ENCODE assay signal across 16 cellular contexts in the genomic region with DNA sequence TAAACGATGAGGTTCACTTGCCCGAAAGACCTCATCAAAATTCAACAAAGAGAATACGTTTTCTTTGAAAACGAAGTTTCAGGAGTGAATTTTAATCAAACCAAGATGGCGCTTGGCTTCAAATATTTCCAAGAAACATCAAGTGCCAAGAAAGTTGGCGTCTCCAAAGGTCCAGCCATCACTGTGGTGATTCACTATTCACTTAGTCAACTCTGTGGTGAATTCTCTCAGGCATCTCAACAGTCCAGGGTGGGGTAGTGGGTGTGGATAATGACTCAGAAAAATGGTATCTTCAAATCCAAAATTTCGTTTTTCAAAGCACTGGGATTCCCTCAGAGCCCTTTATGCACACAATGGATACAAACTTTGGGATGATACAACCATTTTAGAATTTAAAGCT.
DNase-seq lines count a peak whose midpoint lies in the region; ATAC-seq, FAIRE-seq and TF ChIP-seq lines count a peak whose summit lies in the region.
"Had no signal": no experiment of that assay in that cellular context is flagged by ENCODE, and none has a peak within 500 bp of the region (broad histone marks: within the 10 kb centered on the region; RNA-seq: fewer than 3 reads in every experiment).

No MANE protein-coding gene starts in this region.

- H3K36me3 Mint-ChIP-seq in HFFc6 (ENCODE audit: low read depth), result peaks cover 11% of the 10 kb centered on the region; the same call in 1 of the 2 replicates
- H3K36me3 Mint-ChIP-seq: naive B cell had no signal

- peak overlapping the region; percentile 65 for H3K27ac ChIP-seq in ACC112 (ENCODE audit: low read depth, low read length)
- H3K27ac ChIP-seq in small intestine (ENCODE audit: low read depth in 1 of 2, low read length in 1 of 2), result no peak overlapping the region
- H3K27ac ChIP-seq: skin epidermis, tibial nerve had no signal

- TF ChIP-seq CTCF in HFFc6 (IDR thresholded peaks at IDR 0.05) (no peak), foreskin fibroblast (IDR thresholded peaks at IDR 0.05; ENCODE audit: low read depth, low read length) (no peak)

- H3K4me3 ChIP-seq in ACC112 (ENCODE audit: low read depth, low read length), result no peak overlapping the region
- H3K4me3 ChIP-seq in foreskin fibroblast (ENCODE audit: low read depth in 1 of 2, low read length in 2 of 2), result no peak overlapping the region
- H3K4me3 ChIP-seq in small intestine (ENCODE audit: low read depth in 1 of 2, low read length in 2 of 2), result no peak overlapping the region
- H3K4me3 ChIP-seq: skin epidermis, tibial nerve had no signal

- H3K4me1 Mint-ChIP-seq in HFFc6 (ENCODE audit: low read depth), result peaks cover 26% of the 10 kb centered on the region
- H3K4me1 Mint-ChIP-seq: naive B cell had no signal

- H3K4me1 ChIP-seq in ACC112 (ENCODE audit: control insufficient read depth, insufficient read depth, low read length, unreplicated experiment) (peaks cover 11% of the 10 kb centered on the region), small intestine (ENCODE audit: control insufficient read depth in 2 of 2, insufficient read depth in 1 of 2, low read depth in 1 of 2, low read length in 1 of 2) (no peaks in the 10 kb centered on the region)
- H3K4me1 ChIP-seq: tibial nerve had no signal

- peaks cover 11% of the 10 kb centered on the region; the same call in 1 of the 2 replicates for H3K27me3 Mint-ChIP-seq in HFFc6 (ENCODE audit: insufficient read depth)
- H3K27me3 Mint-ChIP-seq: activated naive CD8-positive, alpha-beta T cell; naive B cell had no signal

- no peak overlapping the region for H2AFZ ChIP-seq in ACC112 (ENCODE audit: low read length, unreplicated experiment)

- peak overlapping the region; percentile 53; the same call in 1 of the 2 replicates for H3K27ac Mint-ChIP-seq in HFFc6
- H3K27ac Mint-ChIP-seq: activated naive CD8-positive, alpha-beta T cell; naive B cell; T-helper 2 cell treated with Interferon-gamma antibody and Interleukin-4, amounts not matched to agents 5 μg/mL and 100 μg/mL, for 36 hours had no signal

- no peak overlapping the region for H3K4me3 Mint-ChIP-seq in HFFc6
- H3K4me3 Mint-ChIP-seq: activated naive CD8-positive, alpha-beta T cell; T-helper 2 cell treated with Interferon-gamma antibody and Interleukin-4, amounts not matched to agents 5 μg/mL and 100 μg/mL, for 36 hours had no signal

- DNase-seq in HFFc6 (peak; percentile 84), amniotic stem cell (lab: John Stamatoyannopoulos, UW) (peak; percentile 65), foreskin fibroblast (peak; percentile 76 to 93), NCI-H2081 treated with DMSO at 0.1 percent for 48 hours (lab: John Stamatoyannopoulos, UW) (no peak), small intestine (no peak)
- DNase-seq: AML-193; effector memory CD4-positive, alpha-beta T cell; naive B cell; NCI-H1694 treated with DMSO at 0.1 percent for 48 hours had no signal

- H3K79me2 ChIP-seq in ACC112 (ENCODE audit: control insufficient read depth, insufficient read depth, low read length, unreplicated experiment), result no peaks in the 10 kb centered on the region

- no peaks in the 10 kb centered on the region for H3K9me3 ChIP-seq in small intestine (ENCODE audit: control insufficient read depth, low read depth)
- H3K9me3 ChIP-seq: tibial nerve had no signal

- no peak for ATAC-seq in HG03460 (IDR thresholded peaks at IDR 0.05; ENCODE audit: unreplicated experiment)
- ATAC-seq in GM21529 (IDR thresholded peaks at IDR 0.05; ENCODE audit: unreplicated experiment), result no peak

- H3K36me3 ChIP-seq in ACC112 (ENCODE audit: insufficient read depth, low read length) (no peaks in the 10 kb centered on the region; the same call in none of the 2 replicates), small intestine (ENCODE audit: control insufficient read depth in 2 of 2, insufficient read depth in 2 of 2, low read length in 2 of 2) (peaks cover 0 to 1% of the 10 kb centered on the region in 2 donors)

- WGBS in small intestine, 3 donors, result 87 to 91% (median 90%) methylated on average over 7 of the region's 7 CpGs

- H3K27me3 ChIP-seq in ACC112 (ENCODE audit: insufficient read depth, low read length) (no peaks in the 10 kb centered on the region), small intestine (ENCODE audit: control insufficient read depth in 2 of 2, insufficient read depth in 2 of 2, low read length in 2 of 2) (no peaks in the 10 kb centered on the region)
- H3K27me3 ChIP-seq: tibial nerve had no signal

- no peak for FAIRE-seq in small intestine (lab: Jason Lieb, UNC)

- H3K9me3 Mint-ChIP-seq in HFFc6, result no peaks in the 10 kb centered on the region
- H3K9me3 Mint-ChIP-seq: naive B cell; T-helper 2 cell treated with Interferon-gamma antibody and Interleukin-4, amounts not matched to agents 5 μg/mL and 100 μg/mL, for 36 hours had no signal

Comparison
In these comparisons a context has a peak if more than half of its experiments do, and no peak if none do; other contexts are left out.
1. DNase-seq: peak in HFFc6 (single experiment), amniotic stem cell (single experiment) and foreskin fibroblast (2 of 2); none in NCI-H2081 treated with DMSO at 0.1 percent for 48 hours (single experiment) and small intestine (single experiment).